ENCODE assay signal across 14 cellular contexts in the genomic region with DNA sequence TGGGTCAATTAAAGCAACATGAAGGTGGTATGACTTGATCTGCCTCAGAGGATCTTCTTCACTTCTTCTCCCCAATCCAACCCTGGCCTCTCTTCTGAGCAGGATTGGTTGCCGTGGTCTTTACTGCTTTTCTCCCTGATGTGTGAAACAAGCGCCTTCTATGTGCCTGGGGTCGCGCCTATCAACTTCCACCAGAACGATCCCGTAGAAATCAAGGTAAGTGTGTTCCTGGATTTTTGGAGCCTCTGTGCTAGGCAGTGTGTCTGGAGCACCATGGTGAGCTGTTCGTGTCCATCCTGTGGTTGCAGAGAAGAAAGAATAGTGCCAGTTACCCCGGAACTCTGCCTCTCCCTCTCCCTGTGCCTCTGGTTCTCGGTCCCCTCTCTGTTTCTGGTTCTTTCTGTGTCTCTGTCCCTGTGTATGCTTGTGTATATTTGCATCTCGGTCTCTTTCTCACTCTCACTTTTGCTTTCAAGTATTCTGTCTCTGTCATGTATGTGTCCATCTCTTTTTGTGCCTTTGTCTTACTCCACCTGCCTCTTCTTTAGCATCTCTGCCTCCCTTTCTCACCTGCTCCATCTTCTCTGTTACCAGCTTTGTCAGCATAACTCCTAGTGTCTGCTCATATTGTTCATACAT. TPM values are rescaled to one million over a fixed set of nuclear protein-coding genes. Genes with fewer than 3 reads are reported as not detected.
DNase-seq lines count a peak whose midpoint lies in the region; ATAC-seq, FAIRE-seq and TF ChIP-seq lines count a peak whose summit lies in the region.
"Had no signal": no experiment of that assay in that cellular context is flagged by ENCODE, and none has a peak within 500 bp of the region (broad histone marks: within the 10 kb centered on the region; RNA-seq: fewer than 3 reads in every experiment).

No MANE protein-coding gene starts in this region.

- peak overlapping the region; percentile 80 for H3K4me2 ChIP-seq in GM12878 (ENCODE audit: control insufficient read depth, insufficient read depth)

- intact Hi-C loops in GM12878 (cut with micrococcal nuclease; ENCODE audit: unreplicated experiment), result no loop called here

- WGBS in GM12878 (ENCODE audit: insufficient coverage, insufficient replicate concordance, low lambda C conversion rate, missing lambda C conversion rate), result 48% methylated on average over 10 of the region's 10 CpGs

- no peak for TF ChIP-seq CTCF in GM12878 (IDR thresholded peaks at IDR 0.05 in 2 of 3, conservative IDR thresholded peaks at IDR 0.05 in 1 of 3; ENCODE audit: control insufficient read depth in 2 of 3, extremely low read depth in 1 of 3, insufficient read depth in 1 of 3, low read depth in 3 of 3, low read length in 3 of 3)

- SMC1A ChIA-PET in GM12878 (lab: Charles Lee; ENCODE audit: uncharacterized antibody, unreplicated experiment), result interaction anchor here (0.9 kb wide), 1 partner anchor 98 kb away, joined by 3 read pairs; no protein-coding TSS in a partner anchor

- H4K20me1 ChIP-seq in GM12878 (ENCODE audit: control insufficient read depth, insufficient read depth), result no peaks in the 10 kb centered on the region; the same call in 1 of the 2 replicates

- no peaks in the 10 kb centered on the region for H3K9me3 ChIP-seq in GM12878 (replicated peaks; ENCODE audit: control insufficient read depth, insufficient read depth, low read length)
- no peaks in the 10 kb centered on the region for H3K9me3 ChIP-seq in SJCRH30 (replicated peaks)

- DNase-seq in GM12878 (ENCODE audit: low read depth, low spot score) (peak; percentile 58), epidermal melanocyte (ENCODE audit: insufficient read length, low spot score) (no peak), SJCRH30 (no peak)
- no peak for DNase-seq in stimulated activated CD4-positive, alpha-beta T cell treated with anti-CD3 and anti-CD28 coated beads, Interleukin-2, amount 100 ng/mL, for 48 hours
- DNase-seq: mesendoderm; stimulated activated naive CD4-positive, alpha-beta T cell treated with Interleukin-2 at 50 U/mL for 16 hours; WERI-Rb-1 had no signal

- H3K27ac ChIP-seq in GM12878 (ENCODE audit: control insufficient read depth, insufficient read depth), result peak overlapping the region; percentile 62
- no peak overlapping the region for H3K27ac ChIP-seq in SJCRH30
- H3K27ac ChIP-seq: HL-60, parathyroid adenoma, WERI-Rb-1 had no signal

- TF ChIP-seq RAD21 in GM12878 (IDR thresholded peaks at IDR 0.05; ENCODE audit: insufficient read depth, low read depth, low read length), result no peak

- H2AFZ ChIP-seq in GM12878 (ENCODE audit: control insufficient read depth, low read depth, low read length), result no peak overlapping the region; the same call in 1 of the 2 replicates
- H2AFZ ChIP-seq: parathyroid adenoma had no signal

- no peak for FAIRE-seq in GM12878 (lab: Jason Lieb, UNC)
- FAIRE-seq: bronchial epithelial cell, endothelial cell of umbilical vein had no signal

- H3K36me3 ChIP-seq in GM12878 (ENCODE audit: control insufficient read depth in 2 of 2, insufficient read depth in 2 of 2, low read length in 1 of 2) (peaks cover 3 to 27% of the 10 kb centered on the region in 2 experiments), SJCRH30 (peaks cover 20% of the 10 kb centered on the region; the same call in 1 of the 2 replicates)

- peak overlapping the region; percentile 14; the same call in 1 of the 2 replicates for H3K9ac ChIP-seq in GM12878 (ENCODE audit: control insufficient read depth, insufficient read depth, low read length)
- H3K9ac ChIP-seq: parathyroid adenoma had no signal

- peaks cover 29% of the 10 kb centered on the region for H3K79me2 ChIP-seq in GM12878 (ENCODE audit: control insufficient read depth, insufficient read depth, low read length)

- in situ Hi-C loops in GM12878 (cut with MboI), result no loop called here

- POLR2A ChIA-PET in GM12878 (lab: Charles Lee), result interaction anchor here (0.6 kb wide), 1 partner anchor 30 kb away, joined by 3 read pairs; no protein-coding TSS in a partner anchor

- TF ChIP-seq POLR2A in GM12878 (IDR thresholded peaks at IDR 0.05; ENCODE audit: low read depth, low read length), result no peak; the same call in 1 of the 2 replicates

- CTCF ChIA-PET in GM12878 (lab: Yijun Ruan, JAX), result interaction anchor here (1.9 kb wide), 1 partner anchor 98 kb away, joined by 7 read pairs; no protein-coding TSS in a partner anchor

- H3K4me3 ChIP-seq in GM12878, result peak overlapping the region; percentile 17; the same call in 1 of the 2 replicates
- H3K4me3 ChIP-seq in SJCRH30, result no peak overlapping the region

- TF ChIP-seq EP300 in GM12878 (IDR thresholded peaks at IDR 0.05; ENCODE audit: borderline replicate concordance in 1 of 2, control insufficient read depth in 1 of 2, low read depth in 2 of 2, low read length in 2 of 2), result peak in 1 of 2 experiments; percentile 22; a peak in 1 of 4 replicates

- BruUV-seq in GM12878 (replicated peaks; lab: Mats Ljungman, UMichigan), result no TSS peak

- H3K4me1 ChIP-seq in GM12878 (ENCODE audit: control insufficient read depth, insufficient read depth, low read length) (peaks cover 20% of the 10 kb centered on the region), SJCRH30 (no peaks in the 10 kb centered on the region)

- RAD21 ChIA-PET in GM12878 (lab: Charles Lee; ENCODE audit: unreplicated experiment), result interaction anchor here (1.2 kb wide), 1 partner anchor 98 kb away, joined by 3 read pairs; no protein-coding TSS in a partner anchor

- H3K27me3 ChIP-seq in GM12878 (replicated peaks in 1 of 2; ENCODE audit: control insufficient read depth in 2 of 2, insufficient read depth in 2 of 2, low read length in 1 of 2) (no peaks in the 10 kb centered on the region), SJCRH30 (no peaks in the 10 kb centered on the region)

- peak; percentile 81 for ATAC-seq in GM18909 (IDR thresholded peaks at IDR 0.05; ENCODE audit: poor library complexity, unreplicated experiment)
- ATAC-seq in GM21528 (IDR thresholded peaks at IDR 0.05; ENCODE audit: low FRiP score, unreplicated experiment), result peak; percentile 72
- ATAC-seq in HG03066 (IDR thresholded peaks at IDR 0.05; ENCODE audit: low read depth, unreplicated experiment), result peak; percentile 91
- peak; percentile 99 for ATAC-seq in GM12878

TF ChIP-seq in GM12878, 131 proteins besides CTCF, POLR2A, EP300 and RAD21 (continues in another document):
- TF ChIP-seq, protein P1, sequence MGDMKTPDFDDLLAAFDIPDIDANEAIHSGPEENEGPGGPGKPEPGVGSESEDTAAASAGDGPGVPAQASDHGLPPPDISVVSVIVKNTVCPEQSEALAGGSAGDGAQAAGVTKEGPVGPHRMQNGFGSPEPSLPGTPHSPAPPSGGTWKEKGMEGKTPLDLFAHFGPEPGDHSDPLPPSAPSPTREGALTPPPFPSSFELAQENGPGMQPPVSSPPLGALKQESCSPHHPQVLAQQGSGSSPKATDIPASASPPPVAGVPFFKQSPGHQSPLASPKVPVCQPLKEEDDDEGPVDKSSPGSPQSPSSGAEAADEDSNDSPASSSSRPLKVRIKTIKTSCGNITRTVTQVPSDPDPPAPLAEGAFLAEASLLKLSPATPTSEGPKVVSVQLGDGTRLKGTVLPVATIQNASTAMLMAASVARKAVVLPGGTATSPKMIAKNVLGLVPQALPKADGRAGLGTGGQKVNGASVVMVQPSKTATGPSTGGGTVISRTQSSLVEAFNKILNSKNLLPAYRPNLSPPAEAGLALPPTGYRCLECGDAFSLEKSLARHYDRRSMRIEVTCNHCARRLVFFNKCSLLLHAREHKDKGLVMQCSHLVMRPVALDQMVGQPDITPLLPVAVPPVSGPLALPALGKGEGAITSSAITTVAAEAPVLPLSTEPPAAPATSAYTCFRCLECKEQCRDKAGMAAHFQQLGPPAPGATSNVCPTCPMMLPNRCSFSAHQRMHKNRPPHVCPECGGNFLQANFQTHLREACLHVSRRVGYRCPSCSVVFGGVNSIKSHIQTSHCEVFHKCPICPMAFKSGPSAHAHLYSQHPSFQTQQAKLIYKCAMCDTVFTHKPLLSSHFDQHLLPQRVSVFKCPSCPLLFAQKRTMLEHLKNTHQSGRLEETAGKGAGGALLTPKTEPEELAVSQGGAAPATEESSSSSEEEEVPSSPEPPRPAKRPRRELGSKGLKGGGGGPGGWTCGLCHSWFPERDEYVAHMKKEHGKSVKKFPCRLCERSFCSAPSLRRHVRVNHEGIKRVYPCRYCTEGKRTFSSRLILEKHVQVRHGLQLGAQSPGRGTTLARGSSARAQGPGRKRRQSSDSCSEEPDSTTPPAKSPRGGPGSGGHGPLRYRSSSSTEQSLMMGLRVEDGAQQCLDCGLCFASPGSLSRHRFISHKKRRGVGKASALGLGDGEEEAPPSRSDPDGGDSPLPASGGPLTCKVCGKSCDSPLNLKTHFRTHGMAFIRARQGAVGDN (IDR thresholded peaks at IDR 0.05), result no peak
- no peak for TF ChIP-seq SUPT20H (IDR thresholded peaks at IDR 0.05; ENCODE audit: borderline replicate concordance, control insufficient read depth, low read depth, low read length)
- TF ChIP-seq RELA (IDR thresholded peaks at IDR 0.05; ENCODE audit: borderline replicate concordance, partially characterized antibody), result no peak
- TF ChIP-seq CHD2 (IDR thresholded peaks at IDR 0.05; ENCODE audit: borderline replicate concordance, low read depth, low read length), result no peak
- TF ChIP-seq PAX8 (IDR thresholded peaks at IDR 0.05), result no peak

RNA-seq across cellular contexts. Expression of a gene that starts 23.5 kb away (rescaled TPM):
- total RNA-seq in GM12878 (2013; cell fraction: nucleolus; rRNA removed), result 70.1 and 78.4 TPM in 2 replicates
- total RNA-seq in GM12878 (2014; rRNA removed) (19.9 and 24.5 TPM in 2 replicates), GM12878 (2014; rRNA removed; fragmentation: Illumina TruSeq; extraction: Trizol) (19.9 and 20.8 TPM in 2 replicates), GM12878 (2021) (29.5 and 33.6 TPM in 2 replicates)
- 26.2 TPM for polyA plus RNA-seq in GM12878 (2011; ENCODE audit: low read depth)
- polyA plus RNA-seq in GM12878 (2011; rRNA removed) (24.7 and 47.8 TPM in 2 replicates), GM12878 (2014; fragmentation: Illumina TruSeq; extraction: Trizol) (32.0 and 34.9 TPM in 2 replicates), GM12878 (2014; fragmentation: Nextera tagmentation; extraction: Ambion mirVana) (10 to 100 TPM in 1 of 2 experiments, 1 to 10 TPM in 1; 8.5 to 14.1 TPM), GM12878 (2014; rRNA removed) (27.8 and 28.6 TPM in 2 replicates), GM12878 (2016; fragmentation: Nextera tagmentation; extraction: Ambion mirVana) (10 to 100 TPM; 23.3 to 24.1 TPM)
- polyA plus RNA-seq in GM12878 (2011; cell fraction: cytosol; rRNA removed), result 47.6 and 48.4 TPM in 2 replicates
- polyA plus RNA-seq in GM12878 (2011; cell fraction: nucleus; rRNA removed), result 40.8 and 45.8 TPM in 2 replicates
- 31.9 and 33.8 TPM in 2 replicates for polyA plus RNA-seq in GM12878 (2012)
- 50.8 and 58.1 TPM in 2 replicates for polyA minus RNA-seq in GM12878 (2011; rRNA and poly(A)+ RNA removed)
- 17.9 and 21.0 TPM in 2 replicates for polyA minus RNA-seq in GM12878 (2011; cell fraction: cytosol; rRNA and poly(A)+ RNA removed)
- polyA minus RNA-seq in GM12878 (2011; cell fraction: nucleus; rRNA and poly(A)+ RNA removed), result 37.1 and 50.0 TPM in 2 replicates
- 40.0 and 42.6 TPM in 2 replicates for total RNA-seq in SJCRH30 (2014; rRNA removed; shearing (Covaris generic))
